1 cellular context compared by ENCODE assay signal in the genomic region with DNA sequence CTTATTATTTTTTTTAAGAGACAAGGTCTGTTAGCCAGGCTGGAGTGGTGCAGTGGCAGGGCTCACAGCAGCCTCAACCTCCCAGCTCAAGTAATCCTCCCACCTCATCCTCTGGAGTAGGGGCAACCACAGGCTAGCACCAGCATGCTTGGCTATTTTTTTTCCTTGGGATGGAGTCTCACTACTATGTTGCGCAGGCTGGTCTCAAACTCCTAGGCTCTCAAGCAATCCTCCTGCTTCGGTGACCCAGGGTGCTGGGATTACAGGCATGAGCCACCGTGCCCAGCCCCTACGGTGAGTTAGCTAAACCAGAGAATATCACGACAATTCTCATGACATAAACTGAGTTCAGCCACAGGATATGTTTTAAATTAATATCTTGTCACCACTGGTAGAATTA.
TF ChIP-seq lines count a peak whose summit lies in the region.

No MANE protein-coding gene starts in this region.

TF ChIP-seq in HCT116, 20 proteins besides CTCF, POLR2A, EP300 and RAD21 (continued from another document):
- TF ChIP-seq, protein P1, sequence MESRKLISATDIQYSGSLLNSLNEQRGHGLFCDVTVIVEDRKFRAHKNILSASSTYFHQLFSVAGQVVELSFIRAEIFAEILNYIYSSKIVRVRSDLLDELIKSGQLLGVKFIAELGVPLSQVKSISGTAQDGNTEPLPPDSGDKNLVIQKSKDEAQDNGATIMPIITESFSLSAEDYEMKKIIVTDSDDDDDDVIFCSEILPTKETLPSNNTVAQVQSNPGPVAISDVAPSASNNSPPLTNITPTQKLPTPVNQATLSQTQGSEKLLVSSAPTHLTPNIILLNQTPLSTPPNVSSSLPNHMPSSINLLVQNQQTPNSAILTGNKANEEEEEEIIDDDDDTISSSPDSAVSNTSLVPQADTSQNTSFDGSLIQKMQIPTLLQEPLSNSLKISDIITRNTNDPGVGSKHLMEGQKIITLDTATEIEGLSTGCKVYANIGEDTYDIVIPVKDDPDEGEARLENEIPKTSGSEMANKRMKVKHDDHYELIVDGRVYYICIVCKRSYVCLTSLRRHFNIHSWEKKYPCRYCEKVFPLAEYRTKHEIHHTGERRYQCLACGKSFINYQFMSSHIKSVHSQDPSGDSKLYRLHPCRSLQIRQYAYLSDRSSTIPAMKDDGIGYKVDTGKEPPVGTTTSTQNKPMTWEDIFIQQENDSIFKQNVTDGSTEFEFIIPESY (IDR thresholded peaks at IDR 0.05; ENCODE audit: extremely low read depth, insufficient replicate concordance, low read length): no peak
- TF ChIP-seq ELF1 (IDR thresholded peaks at IDR 0.05; ENCODE audit: borderline replicate concordance, low read depth): no peak
